In the genomic region with DNA sequence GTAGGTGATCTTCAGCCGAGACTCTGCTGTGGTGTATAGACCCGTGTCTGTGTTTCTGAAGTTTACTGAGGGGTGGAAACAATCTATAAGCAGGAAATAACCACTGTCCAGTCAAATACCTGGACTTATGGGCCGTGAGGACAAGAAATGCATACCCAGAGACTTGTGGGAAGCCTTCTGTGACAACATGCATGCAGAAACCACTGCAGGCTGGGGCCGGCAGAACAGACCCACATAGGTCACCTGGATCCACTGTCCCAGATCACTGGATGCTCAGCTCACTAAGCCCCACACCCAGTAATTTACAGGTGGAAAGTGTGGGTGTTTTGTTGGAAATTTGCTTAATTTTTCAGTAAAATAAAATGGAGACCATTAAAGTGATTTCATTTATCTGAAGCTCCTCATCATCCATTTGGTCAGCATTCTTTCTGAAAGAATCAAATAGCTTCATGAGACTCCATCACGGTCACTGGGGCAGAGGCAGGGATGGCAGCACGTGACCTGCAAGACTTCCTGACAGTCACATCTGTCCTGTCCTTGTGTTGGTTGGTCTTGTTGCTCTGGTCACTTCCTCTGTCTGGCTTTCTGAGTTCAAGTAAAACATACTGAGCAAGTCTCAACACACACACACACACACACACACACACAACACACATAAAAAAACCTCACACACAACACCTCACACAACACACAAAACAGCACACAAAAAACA, we compare ENCODE assay signal across 13 cellular contexts.
DNase-seq lines count a peak whose midpoint lies in the region; ATAC-seq, FAIRE-seq and TF ChIP-seq lines count a peak whose summit lies in the region.
"Had no signal": no experiment of that assay in that cellular context is flagged by ENCODE, and none has a peak within 500 bp of the region (broad histone marks: within the 10 kb centered on the region; RNA-seq: fewer than 3 reads in every experiment).

No MANE protein-coding gene starts in this region.

- peaks cover 14% of the 10 kb centered on the region for H3F3A ChIP-seq in GM23248 (ENCODE audit: insufficient read depth)

- no peaks in the 10 kb centered on the region for H3K27me3 Mint-ChIP-seq in activated naive CD4-positive, alpha-beta T cell treated with anti-CD3 and anti-CD28 coated beads, Interleukin-2, amount 10 ng/mL, durations not matched to agents 7 days and 5 days

- no peak overlapping the region for H3K27ac Mint-ChIP-seq in activated naive CD4-positive, alpha-beta T cell treated with anti-CD3 and anti-CD28 coated beads, Interleukin-2, amount 10 ng/mL, durations not matched to agents 7 days and 5 days

- CTCF ChIA-PET in A549 (lab: Yijun Ruan, JAX), result no interaction called here
- CTCF ChIA-PET in activated naive CD4-positive, alpha-beta T cell treated with anti-CD3 and anti-CD28 coated beads, Interleukin-2, amount 10 ng/mL, durations not matched to agents 7 days and 5 days (lab: Charles Lee), result no interaction called here

- no peaks in the 10 kb centered on the region for H3K9me3 ChIP-seq in A549
- H3K9me3 ChIP-seq in GM23248 (ENCODE audit: low read depth), result no peaks in the 10 kb centered on the region
- no peaks in the 10 kb centered on the region for H3K9me3 ChIP-seq in adrenal gland (replicated peaks in 1 of 3)

- TF ChIP-seq RAD21 in A549 (conservative IDR thresholded peaks at IDR 0.05 in 1 of 2, IDR thresholded peaks at IDR 0.05 in 1 of 2), result no peak

- no peak for TF ChIP-seq POLR2A in A549 (IDR thresholded peaks at IDR 0.05; ENCODE audit: low read length)
- no peak for TF ChIP-seq POLR2A in adrenal gland (IDR thresholded peaks at IDR 0.05)

- no peak overlapping the region for H3K9ac ChIP-seq in GM23248

- DNase-seq in A549 (ENCODE audit: low read depth in 1 of 2, low spot score in 1 of 2), result peak in 1 of 2 experiments; percentile 55
- peak; percentile 38 for DNase-seq in GM23248
- DNase-seq in adrenal gland, result peak in 4 of 7 donors; percentile 47 to 69 (median 67)
- peak; percentile 55 for DNase-seq in mesenteric fat pad (ENCODE audit: low spot score)
- DNase-seq in activated naive CD4-positive, alpha-beta T cell treated with anti-CD3 and anti-CD28 coated beads, Interleukin-2, amount 10 ng/mL, durations not matched to agents 7 days and 5 days, result no peak
- DNase-seq in NCI-H2081 (lab: John Stamatoyannopoulos, UW), result no peak
- DNase-seq: activated naive CD4-positive, alpha-beta T cell; caudate nucleus; NCI-H1092; NCI-H526 treated with DMSO at 0.1 percent for 48 hours; T-helper 1 cell had no signal

- H4K20me1 ChIP-seq in GM23248 (ENCODE audit: insufficient read depth), result no peaks in the 10 kb centered on the region

- intact Hi-C loops in adrenal gland (cut with DNase I), result loop anchor here in 1 of 2 donors (10.0 kb wide), 1 partner anchor 101 kb away; no protein-coding TSS in a partner anchor

- peaks cover 88% of the 10 kb centered on the region for H3K4me1 ChIP-seq in A549
- peaks cover 21% of the 10 kb centered on the region for H3K4me1 ChIP-seq in GM23248 (ENCODE audit: insufficient read depth)
- peaks cover 42 to 53% of the 10 kb centered on the region in 2 donors for H3K4me1 ChIP-seq in adrenal gland (replicated peaks in 1 of 2)

- no peaks in the 10 kb centered on the region for H3K9me3 Mint-ChIP-seq in activated naive CD4-positive, alpha-beta T cell treated with anti-CD3 and anti-CD28 coated beads, Interleukin-2, amount 10 ng/mL, durations not matched to agents 7 days and 5 days

- 62% methylated on average over 6 of the region's 6 CpGs for WGBS in A549 (ENCODE audit: missing lambda C conversion rate)
- WGBS in GM23248 (ENCODE audit: low coverage in 1 of 2, low lambda C conversion rate in 2 of 2, missing lambda C conversion rate in 2 of 2), 2 experiments, result 83 to 84% methylated on average over 6 of the region's 6 CpGs
- 60 to 71% (median 69%) methylated on average over 6 of the region's 6 CpGs for whole genome bisulfite sequencing in adrenal gland, 4 donors

- no peaks in the 10 kb centered on the region for H3K36me3 Mint-ChIP-seq in activated naive CD4-positive, alpha-beta T cell treated with anti-CD3 and anti-CD28 coated beads, Interleukin-2, amount 10 ng/mL, durations not matched to agents 7 days and 5 days

- no peak overlapping the region for H2AFZ ChIP-seq in GM23248

- TF ChIP-seq CTCF in A549 (IDR thresholded peaks at IDR 0.05), result no peak
- no peak for TF ChIP-seq CTCF in adrenal gland (IDR thresholded peaks at IDR 0.05)

- H3K4me1 Mint-ChIP-seq in activated naive CD4-positive, alpha-beta T cell treated with anti-CD3 and anti-CD28 coated beads, Interleukin-2, amount 10 ng/mL, durations not matched to agents 7 days and 5 days, result no peaks in the 10 kb centered on the region

- no peaks in the 10 kb centered on the region for H3K9me2 ChIP-seq in GM23248 (ENCODE audit: insufficient read depth)

- H3K4me2 ChIP-seq in A549, result peak overlapping the region; percentile 67; the same call in 2 of the 3 replicates
- no peak overlapping the region for H3K4me2 ChIP-seq in GM23248 (ENCODE audit: unreplicated experiment)

- no peak for ATAC-seq in A549
- ATAC-seq in HG03095 (IDR thresholded peaks at IDR 0.05; ENCODE audit: unreplicated experiment), result no peak
- no peak for ATAC-seq in HG02588 (IDR thresholded peaks at IDR 0.05; ENCODE audit: unreplicated experiment)

- TF ChIP-seq EP300 in A549 (IDR thresholded peaks at IDR 0.05), result no peak

- POLR2A ChIA-PET in A549 (lab: Yijun Ruan, JAX), result no interaction called here

- H3K79me2 ChIP-seq in GM23248 (ENCODE audit: insufficient read depth), result peaks cover 45% of the 10 kb centered on the region

- no peak for FAIRE-seq in A549 (lab: Jason Lieb, UNC)

- H3K4me3 Mint-ChIP-seq in activated naive CD4-positive, alpha-beta T cell treated with anti-CD3 and anti-CD28 coated beads, Interleukin-2, amount 10 ng/mL, durations not matched to agents 7 days and 5 days, result no peak overlapping the region

- in situ Hi-C loops in GM23248 (cut with MboI), result no loop called here

- H3K4me3 ChIP-seq in A549 (no peak overlapping the region), GM23248 (no peak overlapping the region), adrenal gland (no peak overlapping the region)

- H3K27me3 ChIP-seq in GM23248 (replicated peaks; ENCODE audit: insufficient read depth) (no peaks in the 10 kb centered on the region), adrenal gland (no peaks in the 10 kb centered on the region)

- H3K36me3 ChIP-seq in GM23248 (ENCODE audit: low read depth) (no peaks in the 10 kb centered on the region), adrenal gland (replicated peaks in 1 of 2) (no peaks in the 10 kb centered on the region)

- H3K27ac ChIP-seq in A549, result peak overlapping the region; percentile 72 to 90
- H3K27ac ChIP-seq in GM23248, result no peak overlapping the region
- peak overlapping the region in 4 of 5 donors; percentile 77 to 96 (median 92) for H3K27ac ChIP-seq in adrenal gland

TF ChIP-seq in A549, 52 proteins besides CTCF, POLR2A, EP300 and RAD21 (continues in another document):
- TF ChIP-seq JUNB (IDR thresholded peaks at IDR 0.05), result no peak
- TF ChIP-seq, protein P1, sequence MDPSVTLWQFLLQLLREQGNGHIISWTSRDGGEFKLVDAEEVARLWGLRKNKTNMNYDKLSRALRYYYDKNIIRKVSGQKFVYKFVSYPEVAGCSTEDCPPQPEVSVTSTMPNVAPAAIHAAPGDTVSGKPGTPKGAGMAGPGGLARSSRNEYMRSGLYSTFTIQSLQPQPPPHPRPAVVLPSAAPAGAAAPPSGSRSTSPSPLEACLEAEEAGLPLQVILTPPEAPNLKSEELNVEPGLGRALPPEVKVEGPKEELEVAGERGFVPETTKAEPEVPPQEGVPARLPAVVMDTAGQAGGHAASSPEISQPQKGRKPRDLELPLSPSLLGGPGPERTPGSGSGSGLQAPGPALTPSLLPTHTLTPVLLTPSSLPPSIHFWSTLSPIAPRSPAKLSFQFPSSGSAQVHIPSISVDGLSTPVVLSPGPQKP (IDR thresholded peaks at IDR 0.05; ENCODE audit: low read depth, low read length), result no peak
- no peak for TF ChIP-seq NFE2L2 (conservative IDR thresholded peaks at IDR 0.05; ENCODE audit: low read length)
- no peak for TF ChIP-seq RNF2 (IDR thresholded peaks at IDR 0.05; ENCODE audit: borderline replicate concordance, low read depth)
- TF ChIP-seq, protein P2, sequence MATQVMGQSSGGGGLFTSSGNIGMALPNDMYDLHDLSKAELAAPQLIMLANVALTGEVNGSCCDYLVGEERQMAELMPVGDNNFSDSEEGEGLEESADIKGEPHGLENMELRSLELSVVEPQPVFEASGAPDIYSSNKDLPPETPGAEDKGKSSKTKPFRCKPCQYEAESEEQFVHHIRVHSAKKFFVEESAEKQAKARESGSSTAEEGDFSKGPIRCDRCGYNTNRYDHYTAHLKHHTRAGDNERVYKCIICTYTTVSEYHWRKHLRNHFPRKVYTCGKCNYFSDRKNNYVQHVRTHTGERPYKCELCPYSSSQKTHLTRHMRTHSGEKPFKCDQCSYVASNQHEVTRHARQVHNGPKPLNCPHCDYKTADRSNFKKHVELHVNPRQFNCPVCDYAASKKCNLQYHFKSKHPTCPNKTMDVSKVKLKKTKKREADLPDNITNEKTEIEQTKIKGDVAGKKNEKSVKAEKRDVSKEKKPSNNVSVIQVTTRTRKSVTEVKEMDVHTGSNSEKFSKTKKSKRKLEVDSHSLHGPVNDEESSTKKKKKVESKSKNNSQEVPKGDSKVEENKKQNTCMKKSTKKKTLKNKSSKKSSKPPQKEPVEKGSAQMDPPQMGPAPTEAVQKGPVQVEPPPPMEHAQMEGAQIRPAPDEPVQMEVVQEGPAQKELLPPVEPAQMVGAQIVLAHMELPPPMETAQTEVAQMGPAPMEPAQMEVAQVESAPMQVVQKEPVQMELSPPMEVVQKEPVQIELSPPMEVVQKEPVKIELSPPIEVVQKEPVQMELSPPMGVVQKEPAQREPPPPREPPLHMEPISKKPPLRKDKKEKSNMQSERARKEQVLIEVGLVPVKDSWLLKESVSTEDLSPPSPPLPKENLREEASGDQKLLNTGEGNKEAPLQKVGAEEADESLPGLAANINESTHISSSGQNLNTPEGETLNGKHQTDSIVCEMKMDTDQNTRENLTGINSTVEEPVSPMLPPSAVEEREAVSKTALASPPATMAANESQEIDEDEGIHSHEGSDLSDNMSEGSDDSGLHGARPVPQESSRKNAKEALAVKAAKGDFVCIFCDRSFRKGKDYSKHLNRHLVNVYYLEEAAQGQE (IDR thresholded peaks at IDR 0.05), result no peak
- no peak for TF ChIP-seq TFCP2L1 (CRISPR knock-in tag; IDR thresholded peaks at IDR 0.05)
- no peak for TF ChIP-seq POLR2AphosphoS2 (conservative IDR thresholded peaks at IDR 0.05; ENCODE audit: low read length)
- no peak for TF ChIP-seq HOXA7 (CRISPR knock-in tag; IDR thresholded peaks at IDR 0.05)
- TF ChIP-seq, protein P3, sequence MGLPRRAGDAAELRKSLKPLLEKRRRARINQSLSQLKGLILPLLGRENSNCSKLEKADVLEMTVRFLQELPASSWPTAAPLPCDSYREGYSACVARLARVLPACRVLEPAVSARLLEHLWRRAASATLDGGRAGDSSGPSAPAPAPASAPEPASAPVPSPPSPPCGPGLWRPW (IDR thresholded peaks at IDR 0.05), result no peak
- TF ChIP-seq ESRRA (IDR thresholded peaks at IDR 0.05; ENCODE audit: borderline replicate concordance, low read length), result no peak
- TF ChIP-seq TP53 (CRISPR knock-in tag; IDR thresholded peaks at IDR 0.05), result no peak

Comparison
In these comparisons a context has a peak if more than half of its experiments do, and no peak if none do; other contexts are left out.
1. DNase-seq: peak in GM23248 (single experiment), adrenal gland (4 of 7) and mesenteric fat pad (single experiment); none in activated naive CD4-positive, alpha-beta T cell treated with anti-CD3 and anti-CD28 coated beads, Interleukin-2, amount 10 ng/mL, durations not matched to agents 7 days and 5 days (single experiment) and NCI-H2081 (0 of 2).